Comparison of ENCODE assay signal across 12 cellular contexts in the genomic region with DNA sequence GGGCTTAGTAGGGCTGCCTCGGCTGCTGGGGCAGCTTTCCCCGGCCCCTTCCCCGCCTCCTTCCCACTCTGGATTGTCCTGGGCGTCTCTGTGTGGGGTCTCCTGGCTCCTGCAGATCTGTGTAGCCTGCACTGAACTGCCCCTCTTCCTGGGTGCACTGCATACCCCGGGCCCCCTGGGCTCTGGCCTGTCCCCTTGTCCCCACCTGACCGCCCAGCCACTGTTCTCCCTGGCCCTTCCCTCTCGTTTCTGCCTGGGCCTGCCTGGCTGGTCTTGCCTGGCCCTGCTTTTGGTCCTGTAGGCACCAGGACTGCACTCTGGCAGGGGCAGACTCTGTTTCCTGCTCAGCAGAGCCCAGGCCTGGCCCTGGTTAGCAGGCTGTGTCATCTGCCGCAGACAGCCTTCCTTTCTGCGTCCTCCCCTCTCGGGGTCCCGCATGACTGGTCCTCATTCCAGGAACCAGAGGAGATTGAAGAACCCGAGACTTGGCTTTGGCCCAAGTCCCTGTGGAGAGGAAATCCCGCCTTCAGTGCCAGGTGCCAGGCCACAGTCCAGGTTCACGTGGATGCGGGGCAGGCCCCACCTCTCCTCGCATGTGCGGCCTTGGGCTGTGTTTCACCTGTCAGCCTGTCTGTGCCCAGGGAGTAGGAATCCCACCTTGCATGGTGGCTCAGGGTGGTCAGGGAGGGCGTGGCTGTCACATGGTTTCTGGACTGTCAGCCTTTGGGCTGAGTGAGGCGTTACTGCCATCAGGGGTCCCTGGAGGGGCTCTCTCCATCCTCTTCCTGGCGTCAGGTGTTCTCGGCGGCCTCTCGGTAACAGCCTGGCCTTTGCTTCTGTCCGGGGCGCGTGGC. TPM values are rescaled to one million over a fixed set of nuclear protein-coding genes. Genes with fewer than 3 reads are reported as not detected.
DNase-seq lines count a peak whose midpoint lies in the region; ATAC-seq and TF ChIP-seq lines count a peak whose summit lies in the region.
"Had no signal": no experiment of that assay in that cellular context is flagged by ENCODE, and none has a peak within 500 bp of the region (broad histone marks: within the 10 kb centered on the region; RNA-seq: fewer than 3 reads in every experiment).

No MANE protein-coding gene starts in this region.

- H3K4me3 Mint-ChIP-seq in WTC11 = no peak overlapping the region
- H3K4me3 Mint-ChIP-seq in mesothelial cell of epicardium = no peak overlapping the region
- H3K4me3 Mint-ChIP-seq in activated T-helper 17 cell treated with anti-CD3 and anti-CD28 coated beads, Interleukin-2, amount 50 U/mL, for 72 hours = no peak overlapping the region

- POLR2A ChIA-PET in WTC11 (lab: Charles Lee) = no interaction called here

- H3K27me3 ChIP-seq in H7 (ENCODE audit: control insufficient read depth, insufficient read depth, low read length) = no peaks in the 10 kb centered on the region
- no peaks in the 10 kb centered on the region for H3K27me3 ChIP-seq in colonic mucosa
- H3K27me3 ChIP-seq: tibial nerve had no signal

- no peaks in the 10 kb centered on the region for H3K36me3 Mint-ChIP-seq in WTC11
- no peaks in the 10 kb centered on the region for H3K36me3 Mint-ChIP-seq in mesothelial cell of epicardium
- H3K36me3 Mint-ChIP-seq in activated T-helper 17 cell treated with anti-CD3 and anti-CD28 coated beads, Interleukin-2, amount 50 U/mL, for 72 hours (ENCODE audit: low read depth) = no peaks in the 10 kb centered on the region

- CTCF ChIA-PET in WTC11 (lab: Charles Lee) = interaction anchor here (1.5 kb wide), 1 partner anchor 107 kb away, joined by 3 read pairs; no protein-coding TSS in a partner anchor

- TF ChIP-seq CTCF in WTC11 (IDR thresholded peaks at IDR 0.05) (no peak), mucosa of descending colon (IDR thresholded peaks at IDR 0.05) (no peak), mesothelial cell of epicardium (IDR thresholded peaks at IDR 0.05; ENCODE audit: unreplicated experiment) (no peak), colonic mucosa (IDR thresholded peaks at IDR 0.05) (no peak)

- H3K27ac Mint-ChIP-seq in WTC11 (no peak overlapping the region), mesothelial cell of epicardium (no peak overlapping the region)
- H3K27ac Mint-ChIP-seq in activated T-helper 17 cell treated with anti-CD3 and anti-CD28 coated beads, Interleukin-2, amount 50 U/mL, for 72 hours = no peak overlapping the region

- H3K4me1 Mint-ChIP-seq in WTC11 (peaks cover 12% of the 10 kb centered on the region), mesothelial cell of epicardium (peaks cover 15% of the 10 kb centered on the region)
- peaks cover 17% of the 10 kb centered on the region for H3K4me1 Mint-ChIP-seq in activated T-helper 17 cell treated with anti-CD3 and anti-CD28 coated beads, Interleukin-2, amount 50 U/mL, for 72 hours

- H3K4me3 ChIP-seq in H7 (ENCODE audit: insufficient read depth, low read depth, low read length) (no peak overlapping the region), mucosa of descending colon (no peak overlapping the region), colonic mucosa (no peak overlapping the region)
- H3K4me3 ChIP-seq: breast epithelium, tibial nerve had no signal

- no peak overlapping the region for H3K9ac ChIP-seq in colonic mucosa (ENCODE audit: low read depth in 2 of 2, low read length in 2 of 2)

- H3K9me3 ChIP-seq in mucosa of descending colon = no peaks in the 10 kb centered on the region
- no peaks in the 10 kb centered on the region for H3K9me3 ChIP-seq in colonic mucosa
- H3K9me3 ChIP-seq: breast epithelium, tibial nerve had no signal

- no peak overlapping the region for H3K27ac ChIP-seq in colonic mucosa
- H3K27ac ChIP-seq: breast epithelium, RWPE1 had no signal

- DNase-seq in CD1c-positive myeloid dendritic cell (ENCODE audit: extremely low spot score) (peak; percentile 58), H7 (peak; percentile 56), WTC11 (ENCODE audit: low spot score) (peak; percentile 5), mucosa of descending colon (peak in 2 of 3 donors; percentile 33 to 63), mesothelial cell of epicardium (ENCODE audit: low spot score in 2 of 2, unreplicated experiment in 2 of 2) (no peak), colonic mucosa (no peak)
- DNase-seq: Karpas-422 had no signal

- H3K36me3 ChIP-seq in H7 (replicated peaks; ENCODE audit: control insufficient read depth, insufficient read depth, low read length) (no peaks in the 10 kb centered on the region), mucosa of descending colon (ENCODE audit: low read depth) (no peaks in the 10 kb centered on the region), colonic mucosa (no peaks in the 10 kb centered on the region)
- H3K36me3 ChIP-seq: breast epithelium, tibial nerve had no signal

- intact Hi-C loops in mucosa of descending colon (cut with DNase I, micrococcal nuclease) = no loop called here
- intact Hi-C loops in colonic mucosa (cut with DNase I) = no loop called here

- H3K4me1 ChIP-seq in mucosa of descending colon (ENCODE audit: low read depth) (peaks cover 3% of the 10 kb centered on the region), colonic mucosa (no peaks in the 10 kb centered on the region)
- H3K4me1 ChIP-seq: breast epithelium had no signal

- ATAC-seq in WTC11 (no peak), mucosa of descending colon (peak; percentile 32), HG03175 (IDR thresholded peaks at IDR 0.05; ENCODE audit: unreplicated experiment) (no peak)
- no peak for ATAC-seq in activated T-helper 17 cell treated with anti-CD3 and anti-CD28 coated beads, Interleukin-2, amount 50 U/mL, for 72 hours (replicated peaks)

- H3K27me3 Mint-ChIP-seq in WTC11 (ENCODE audit: low read depth) = no peaks in the 10 kb centered on the region
- no peaks in the 10 kb centered on the region for H3K27me3 Mint-ChIP-seq in mesothelial cell of epicardium (ENCODE audit: low read depth)
- no peaks in the 10 kb centered on the region for H3K27me3 Mint-ChIP-seq in activated T-helper 17 cell treated with anti-CD3 and anti-CD28 coated beads, Interleukin-2, amount 50 U/mL, for 72 hours

- H3K9me3 Mint-ChIP-seq in WTC11 (no peaks in the 10 kb centered on the region), mesothelial cell of epicardium (no peaks in the 10 kb centered on the region)
- no peaks in the 10 kb centered on the region for H3K9me3 Mint-ChIP-seq in activated T-helper 17 cell treated with anti-CD3 and anti-CD28 coated beads, Interleukin-2, amount 50 U/mL, for 72 hours

TF ChIP-seq in WTC11, 78 proteins besides CTCF, POLR2A, EP300 and RAD21:
- TF ChIP-seq NR2C2 (CRISPR knock-in tag; IDR thresholded peaks at IDR 0.05) (no peak), NFATC4 (CRISPR knock-in tag; IDR thresholded peaks at IDR 0.05) (no peak)
- TF ChIP-seq, protein P1, sequence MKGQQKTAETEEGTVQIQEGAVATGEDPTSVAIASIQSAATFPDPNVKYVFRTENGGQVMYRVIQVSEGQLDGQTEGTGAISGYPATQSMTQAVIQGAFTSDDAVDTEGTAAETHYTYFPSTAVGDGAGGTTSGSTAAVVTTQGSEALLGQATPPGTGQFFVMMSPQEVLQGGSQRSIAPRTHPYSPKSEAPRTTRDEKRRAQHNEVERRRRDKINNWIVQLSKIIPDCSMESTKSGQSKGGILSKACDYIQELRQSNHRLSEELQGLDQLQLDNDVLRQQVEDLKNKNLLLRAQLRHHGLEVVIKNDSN (CRISPR knock-in tag; IDR thresholded peaks at IDR 0.05) = no peak
TF ChIP-seq in WTC11: peak in this region for 0.

RNA-seq across cellular contexts. Expression of gene INPP5A, which starts 9.2 kb away (rescaled TPM):
- 21.0 and 29.2 TPM in 2 replicates for total RNA-seq in H7 (2014; rRNA removed; shearing (Covaris generic))
- 20.0 to 22.1 TPM (median 21.5 TPM) in 3 replicates for total RNA-seq in WTC11 (2021)
- 10 to 100 TPM; 31.7 to 92.8 (median 32.0) TPM for total RNA-seq in mucosa of descending colon
- total RNA-seq in mesothelial cell of epicardium = 36.4 to 41.8 TPM (median 41.0 TPM) in 3 replicates
- 10 to 100 TPM; 29.9 to 41.5 TPM for total RNA-seq in colonic mucosa
- 1 to 10 TPM; 4.3 to 5.6 TPM for total RNA-seq in activated T-helper 17 cell treated with anti-CD3 and anti-CD28 coated beads, Interleukin-2, amount 50 U/mL, for 72 hours

Comparison
In these comparisons a context has a peak if more than half of its experiments do, and no peak if none do; other contexts are left out.
1. DNase-seq: peak in CD1c-positive myeloid dendritic cell (single experiment), H7 (single experiment), WTC11 (single experiment) and mucosa of descending colon (2 of 3); none in mesothelial cell of epicardium (0 of 2) and colonic mucosa (single experiment).